ENCODE assay signal across 1 cellular context in genomic region chr18:78979058-78979680, GRCh38.
TF ChIP-seq lines count a peak whose summit lies in the region.

No MANE protein-coding gene starts in this region.

TF ChIP-seq in H1, 55 proteins besides CTCF, POLR2A, EP300 and RAD21:
- TF ChIP-seq CHD2 (IDR thresholded peaks at IDR 0.05; ENCODE audit: low read length): no peak
- TF ChIP-seq TAF1 (IDR thresholded peaks at IDR 0.05; ENCODE audit: low read depth, low read length): peak; percentile 46
- TF ChIP-seq TEAD4 (IDR thresholded peaks at IDR 0.05; ENCODE audit: low read depth, low read length): no peak
- no peak for TF ChIP-seq RXRA (IDR thresholded peaks at IDR 0.05; ENCODE audit: insufficient read depth, low read depth, low read length)
- no peak for TF ChIP-seq EGR1 (IDR thresholded peaks at IDR 0.05; ENCODE audit: borderline replicate concordance, low read depth, low read length)
- TF ChIP-seq CBX5 (IDR thresholded peaks at IDR 0.05; ENCODE audit: low read depth, low read length): no peak
- no peak for TF ChIP-seq SUZ12 (IDR thresholded peaks at IDR 0.05; ENCODE audit: low read length)
- TF ChIP-seq JUND (IDR thresholded peaks at IDR 0.05; ENCODE audit: low read length): no peak
- peak; percentile 31 for TF ChIP-seq KDM4A (IDR thresholded peaks at IDR 0.05; ENCODE audit: low read depth, low read length, severe bottlenecking)
- TF ChIP-seq RBBP5 (IDR thresholded peaks at IDR 0.05; ENCODE audit: borderline replicate concordance, low read depth, low read length): peak; percentile 49; the same call in 1 of the 2 replicates
- TF ChIP-seq CBX8 (IDR thresholded peaks at IDR 0.05; ENCODE audit: borderline replicate concordance, low read depth, low read length): no peak
- TF ChIP-seq TAF7 (optimal IDR thresholded peaks at IDR 0.05; ENCODE audit: borderline replicate concordance, low read depth, low read length): no peak
- no peak for TF ChIP-seq CEBPB (IDR thresholded peaks at IDR 0.05; ENCODE audit: low read depth, low read length)
- no peak for TF ChIP-seq PHF8 (conservative IDR thresholded peaks at IDR 0.05; ENCODE audit: low read depth, low read length)
- no peak for TF ChIP-seq KDM1A (IDR thresholded peaks at IDR 0.05; ENCODE audit: borderline replicate concordance, low read length)
- no peak for TF ChIP-seq GABPA (IDR thresholded peaks at IDR 0.05; ENCODE audit: borderline replicate concordance, insufficient read depth, low read length)
